Comparison of ENCODE assay signal across 10 cellular contexts in the genomic region with DNA sequence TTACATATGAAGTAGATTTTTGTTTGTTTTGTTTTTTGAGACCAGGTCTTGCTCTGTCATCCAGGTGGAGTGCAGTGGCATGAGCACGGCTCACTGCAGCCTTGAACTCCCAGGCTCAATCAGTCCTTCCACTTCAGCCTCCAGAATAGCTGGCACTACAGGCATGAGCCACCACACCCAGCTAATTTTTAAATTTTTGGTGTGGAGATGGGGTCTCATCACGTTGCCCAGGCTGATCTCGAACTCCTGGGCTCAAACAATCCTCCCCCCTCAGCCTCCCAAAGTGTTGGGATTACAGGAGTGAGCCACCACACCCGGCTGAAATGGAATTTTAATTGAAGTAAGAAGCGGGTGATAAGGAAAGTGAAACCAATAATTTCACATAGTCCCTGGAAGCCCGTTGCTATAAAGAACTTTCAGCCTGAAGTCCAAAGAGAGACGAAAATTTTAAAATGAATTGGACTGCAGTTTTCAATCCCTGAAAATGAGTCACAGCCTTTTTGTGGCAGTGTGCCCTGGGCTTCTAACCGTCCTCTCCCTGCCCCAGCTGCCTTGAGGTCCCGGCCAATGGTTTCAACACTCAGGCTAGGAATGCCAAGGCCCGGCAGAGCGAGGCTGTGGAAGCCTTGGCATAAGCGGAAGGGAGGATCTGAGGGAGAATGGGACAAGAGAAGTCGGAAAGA. TPM values are rescaled to one million over a fixed set of nuclear protein-coding genes. Genes with fewer than 3 reads are reported as not detected.
DNase-seq lines count a peak whose midpoint lies in the region; ATAC-seq and TF ChIP-seq lines count a peak whose summit lies in the region.
"Had no signal": no experiment of that assay in that cellular context is flagged by ENCODE, and none has a peak within 500 bp of the region (broad histone marks: within the 10 kb centered on the region; RNA-seq: fewer than 3 reads in every experiment).

No MANE protein-coding gene starts in this region.

- H3K4me3 ChIP-seq in SJSA1 (peak overlapping the region; percentile 12; the same call in 1 of the 2 replicates), psoas muscle (peak overlapping the region; percentile 44)

- WGBS in psoas muscle, 3 donors: 24 to 30% (median 27%) methylated on average over 13 of the region's 13 CpGs

- peak; percentile 83 to 92 (median 86) for ATAC-seq in psoas muscle
- ATAC-seq in T-cell (replicated peaks in 1 of 4): no peak
- no peak for ATAC-seq in HG03039 (IDR thresholded peaks at IDR 0.05; ENCODE audit: unreplicated experiment)
- no peak for ATAC-seq in HG03571 (IDR thresholded peaks at IDR 0.05; ENCODE audit: unreplicated experiment)

- H3K4me1 ChIP-seq in SJSA1 (replicated peaks): peaks cover 33% of the 10 kb centered on the region
- peaks cover 36% of the 10 kb centered on the region for H3K4me1 ChIP-seq in psoas muscle

- peak overlapping the region in 1 of 2 donors; percentile 6 for H3K27ac Mint-ChIP-seq in T-cell

- H3K27ac ChIP-seq in SJSA1: peak overlapping the region; percentile 59
- peak overlapping the region; percentile 88 for H3K27ac ChIP-seq in psoas muscle
- H3K27ac ChIP-seq: HL-60, neutrophil had no signal

- no peaks in the 10 kb centered on the region for H3K9me3 ChIP-seq in SJSA1 (replicated peaks)
- no peaks in the 10 kb centered on the region for H3K9me3 ChIP-seq in psoas muscle
- H3K9me3 ChIP-seq: neutrophil had no signal

- intact Hi-C loops in psoas muscle (cut with DNase I): loop anchor here (2.0 to 10.0 kb wide), 3 partner anchors 32 to 52 kb away; partner anchors contain the start of gene LRP11 (in 1 of the 2)

- peak overlapping the region in 1 of 3 donors; percentile 7 for H3K4me3 Mint-ChIP-seq in T-cell

- H3K27me3 ChIP-seq in SJSA1 (replicated peaks) (no peaks in the 10 kb centered on the region), psoas muscle (ENCODE audit: insufficient read depth in 3 of 3, low read length in 2 of 3) (no peaks in the 10 kb centered on the region)
- H3K27me3 ChIP-seq: neutrophil had no signal

- no peaks in the 10 kb centered on the region for H3K9me3 Mint-ChIP-seq in T-cell

- H3K27me3 Mint-ChIP-seq in T-cell: peaks cover 5 to 8% of the 10 kb centered on the region in 2 donors

- H3K36me3 ChIP-seq in SJSA1: no peaks in the 10 kb centered on the region
- H3K36me3 ChIP-seq in psoas muscle (ENCODE audit: insufficient read depth in 1 of 2, low read depth in 1 of 2): no peaks in the 10 kb centered on the region
- H3K36me3 ChIP-seq: neutrophil had no signal

- H3K4me1 Mint-ChIP-seq in T-cell: peaks cover 6 to 20% (median 11%) of the 10 kb centered on the region in 3 donors

- peak in 10 of 14 donors; percentile 12 to 71 (median 22) for DNase-seq in C1 segment of cervical spinal cord (lab: John Stamatoyannopoulos, UW)
- DNase-seq in SJSA1 (ENCODE audit: low read depth in 1 of 2, low spot score in 2 of 2): peak; percentile 69 to 77
- peak; percentile 90 for DNase-seq in fibroblast of the conjunctiva (ENCODE audit: low read depth)
- DNase-seq in psoas muscle: peak; percentile 92 to 96
- no peak for DNase-seq in T-cell
- DNase-seq in NOMO-1 (lab: John Stamatoyannopoulos, UW; ENCODE audit: unreplicated experiment in 2 of 2): no peak

- POLR2A ChIA-PET in T-cell (lab: Charles Lee): no interaction called here

- CTCF ChIA-PET in T-cell (lab: Charles Lee): no interaction called here

- H3K36me3 Mint-ChIP-seq in T-cell: no peaks in the 10 kb centered on the region

- TF ChIP-seq CTCF in psoas muscle (IDR thresholded peaks at IDR 0.05): no peak

RNA-seq across cellular contexts. Expression of gene RAET1E, which starts 0.8 kb away (rescaled TPM):
- 0.28 TPM in 1 of 2 replicates, not detected in the other for total RNA-seq in SJSA1 (2014; rRNA removed; shearing (Covaris generic))
- total RNA-seq in psoas muscle (1 to 10 TPM; 1.4 to 6.2 (median 3.9) TPM), T-cell (not detected)
- 10 to 100 TPM in 1 of 3 donors, under 1 TPM in 2; 0.04 to 17.2 (median 0.31) TPM for polyA plus RNA-seq in psoas muscle

RNA-seq across cellular contexts. Expression of gene RAET1G, which starts 25.8 kb away (rescaled TPM):
- total RNA-seq in SJSA1 (2014; rRNA removed; shearing (Covaris generic)): 0.16 and 0.68 TPM in 2 replicates
- total RNA-seq in psoas muscle (1 to 10 TPM in 1 of 4 donors, under 1 TPM in 2, not detected in 1; 0.40 to 1.1 (median 0.64) TPM), T-cell (not detected)
- under 1 TPM; 0.04 to 0.73 (median 0.24) TPM for polyA plus RNA-seq in psoas muscle

RNA-seq across cellular contexts. Expression of gene LRP11, which starts 33.0 kb away (rescaled TPM):
- total RNA-seq in SJSA1 (2014; rRNA removed; shearing (Covaris generic)): 55.7 and 143 TPM in 2 replicates
- total RNA-seq in psoas muscle (10 to 100 TPM in 2 of 4 donors, 1 to 10 TPM in 2; 7.9 to 29.6 (median 10.2) TPM), T-cell (1 to 10 TPM in 4 of 5 donors, not detected in 1; 2.1 to 4.3 (median 2.7) TPM)
- polyA plus RNA-seq in psoas muscle: 1 to 10 TPM; 1.6 to 3.2 (median 2.5) TPM

RNA-seq across cellular contexts. Expression of gene ULBP2, which starts 44.7 kb away (rescaled TPM):
- total RNA-seq in SJSA1 (2014; rRNA removed; shearing (Covaris generic)): 12.2 and 19.7 TPM in 2 replicates
- under 1 TPM in 3 of 4 donors, not detected in 1; 0.25 to 0.75 (median 0.69) TPM for total RNA-seq in psoas muscle
- under 1 TPM; 0.17 to 0.81 (median 0.59) TPM for polyA plus RNA-seq in psoas muscle
- 1 to 10 TPM in 2 of 5 donors, under 1 TPM in 1, not detected in 2; 0.20 to 3.9 (median 1.6) TPM for total RNA-seq in T-cell

Comparison
In these comparisons a context has a peak if more than half of its experiments do, and no peak if none do; other contexts are left out.
1. DNase-seq: peak in C1 segment of cervical spinal cord (10 of 14), SJSA1 (2 of 2), fibroblast of the conjunctiva (single experiment) and psoas muscle (2 of 2); none in T-cell (0 of 34) and NOMO-1 (0 of 2).
2. ATAC-seq: peak in psoas muscle (4 of 4); none in T-cell (0 of 4), HG03039 (single experiment) and HG03571 (single experiment).